Comparison of ENCODE assay signal across 12 cellular contexts in genomic region chr15:69794643-69795461, GRCh38.
DNase-seq lines count a peak whose midpoint lies in the region; ATAC-seq and TF ChIP-seq lines count a peak whose summit lies in the region.
"Had no signal": no experiment of that assay in that cellular context is flagged by ENCODE, and none has a peak within 500 bp of the region (broad histone marks: within the 10 kb centered on the region; RNA-seq: fewer than 3 reads in every experiment).

No MANE protein-coding gene starts in this region.

- peaks cover 12 to 37% of the 10 kb centered on the region in 2 donors for H3K4me1 ChIP-seq in thoracic aorta (ENCODE audit: control insufficient read depth in 1 of 2, low read depth in 2 of 2)

- no peak overlapping the region for H3K4me3 ChIP-seq in kidney epithelial cell (ENCODE audit: low read depth, low read length)
- peak overlapping the region; percentile 22 for H3K4me3 ChIP-seq in thoracic aorta

- H3K27me3 ChIP-seq in kidney epithelial cell (ENCODE audit: control insufficient read depth, insufficient read depth, low read length) = no peaks in the 10 kb centered on the region
- no peaks in the 10 kb centered on the region for H3K27me3 ChIP-seq in thoracic aorta (replicated peaks; ENCODE audit: insufficient read depth)

- H3K27ac ChIP-seq in caudate nucleus (ENCODE audit: low read depth, low read length) (peak overlapping the region; percentile 50), thoracic aorta (peak overlapping the region; percentile 90 to 98)

- no peak for TF ChIP-seq CTCF in kidney epithelial cell (IDR thresholded peaks at IDR 0.05; ENCODE audit: insufficient read depth, low read length, poor library complexity, severe bottlenecking)
- no peak for TF ChIP-seq CTCF in thoracic aorta (IDR thresholded peaks at IDR 0.05)

- H3K36me3 ChIP-seq in kidney epithelial cell (ENCODE audit: control insufficient read depth, insufficient read depth, low read length) (no peaks in the 10 kb centered on the region), thoracic aorta (no peaks in the 10 kb centered on the region)

- DNase-seq in HT1080 (ENCODE audit: low read depth) = peak; percentile 13
- DNase-seq in caudate nucleus (lab: John Stamatoyannopoulos, UW) = no peak
- peak; percentile 26 for DNase-seq in kidney epithelial cell (ENCODE audit: low read depth)
- DNase-seq in thoracic aorta (ENCODE audit: low spot score) = peak; percentile 38
- DNase-seq in pons (ENCODE audit: low spot score) = no peak
- DNase-seq: GF-D8, naive B cell, NCI-H82 had no signal

- H3K9me3 ChIP-seq in thoracic aorta = no peaks in the 10 kb centered on the region

- ATAC-seq in thoracic aorta (ENCODE audit: insufficient number of reproducible peaks, low FRiP score, low read depth) = peak; percentile 80
- no peak for ATAC-seq in GM21367 (IDR thresholded peaks at IDR 0.05; ENCODE audit: unreplicated experiment)
- no peak for ATAC-seq in GM21723 (IDR thresholded peaks at IDR 0.05; ENCODE audit: unreplicated experiment)
- ATAC-seq in HG02840 (IDR thresholded peaks at IDR 0.05; ENCODE audit: low FRiP score, unreplicated experiment) = no peak
- ATAC-seq: activated CD4-positive, CD25-positive, alpha-beta regulatory T cell treated with anti-CD3 and anti-CD28 coated beads, Interleukin-2, amount 50 U/mL, for 24 hours had no signal

Comparison
In these comparisons a context has a peak if more than half of its experiments do, and no peak if none do; other contexts are left out.
1. DNase-seq: peak in HT1080 (single experiment), kidney epithelial cell (single experiment) and thoracic aorta (single experiment); none in caudate nucleus (0 of 61) and pons (single experiment).